Comparison of ENCODE assay signal across 23 cellular contexts in the genomic region with DNA sequence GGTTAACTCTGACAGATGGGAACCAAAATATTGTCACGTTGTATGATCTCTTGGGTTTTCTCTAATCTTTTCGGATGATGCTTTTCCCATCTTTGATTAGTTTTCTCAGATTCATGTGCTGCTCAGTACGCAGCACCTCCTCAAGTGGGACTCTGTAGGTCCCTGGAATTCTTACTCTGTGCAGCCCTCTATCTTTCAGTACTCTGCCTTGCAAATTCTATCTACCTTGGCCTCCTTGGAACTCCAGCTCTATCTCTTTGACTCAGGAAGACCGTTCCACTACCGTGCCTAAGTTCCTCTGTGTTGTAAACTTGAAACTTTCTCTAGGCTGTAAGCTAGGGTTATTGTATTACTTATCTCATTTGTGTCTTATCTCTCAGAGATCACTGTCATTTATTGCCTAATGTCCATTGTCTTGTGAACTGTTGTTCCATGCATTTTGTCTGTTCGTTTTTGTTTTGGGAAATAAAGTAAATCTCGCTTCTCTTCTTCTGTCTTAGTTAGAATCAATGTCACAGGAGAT.
"Had no signal": no experiment of that assay in that cellular context is flagged by ENCODE, and none has a peak within 500 bp of the region (broad histone marks: within the 10 kb centered on the region; RNA-seq: fewer than 3 reads in every experiment).

No MANE protein-coding gene starts in this region.

- DNase-seq: activated CD4-positive, alpha-beta T cell treated with anti-CD3 and anti-CD28 coated beads for 1 hour; activated CD4-positive, alpha-beta T cell treated with anti-CD3 and anti-CD28 coated beads, Interleukin-2, amount 50 U/mL, for 1 hour; activated naive CD4-positive, alpha-beta T cell treated with Interleukin-2 at 50 U/mL for 16 hours; activated naive CD8-positive, alpha-beta T cell treated with anti-CD3 and anti-CD28 coated beads for 36 hours; activated T-cell treated with anti-CD3 and anti-CD28 coated beads, Interleukin-2, amount 50 U/mL, for 1 hour; central memory CD4-positive, alpha-beta T cell; dermis blood vessel endothelial cell; effector CD8-positive, alpha-beta T cell; foreskin melanocyte; hypothalamus; islet precursor cell; left cardiac atrium; naive B cell; retina; stimulated activated CD4-positive, alpha-beta T cell treated with anti-CD3 and anti-CD28 coated beads, Interleukin-2, amount 100 ng/mL, for 48 hours; stimulated activated CD8-positive, alpha-beta memory T cell treated with anti-CD3 and anti-CD28 coated beads, Interleukin-4, amount 100 ng/mL, for 48 hours; stimulated activated naive B cell treated with anti-CD40 and anti-IgM and Interleukin-4, amounts not matched to agents 10 μg/mL and 1 μg/mL and 100 μg/mL, for 72 hours; T-helper 1 cell; trophoblast cell; WERI-Rb-1 had no signal

- H3K27ac ChIP-seq: WERI-Rb-1 had no signal

- H3K9me3 Mint-ChIP-seq: activated naive CD8-positive, alpha-beta T cell treated with anti-CD3 and anti-CD28 coated beads for 36 hours; activated T-helper 2 cell treated with anti-CD3 and anti-CD28 coated beads, Interferon-gamma antibody, Interleukin-2, Interleukin-4, amounts not matched to agents 10 μg/mL and 5 μg/mL and 100 μg/mL, durations not matched to agents 14 hours and 24 hours and 36 hours had no signal

- H3K4me1 Mint-ChIP-seq: activated naive CD8-positive, alpha-beta T cell treated with anti-CD3 and anti-CD28 coated beads for 36 hours; naive B cell; stimulated activated naive B cell treated with anti-CD40 and anti-IgM and Interleukin-4, amounts not matched to agents 10 μg/mL and 1 μg/mL and 100 μg/mL, for 72 hours had no signal

- H3K27me3 Mint-ChIP-seq: progenitor cell of endocrine pancreas had no signal

- ATAC-seq: esophagus mucosa; left cardiac atrium; stimulated activated naive B cell treated with anti-CD40 and anti-IgM and Interleukin-4, amounts not matched to agents 10 μg/mL and 1 μg/mL and 100 μg/mL, for 72 hours had no signal

- H3K4me3 Mint-ChIP-seq: activated naive CD8-positive, alpha-beta T cell treated with anti-CD3 and anti-CD28 coated beads for 36 hours; naive B cell; stimulated activated naive B cell treated with anti-CD40 and anti-IgM and Interleukin-4, amounts not matched to agents 10 μg/mL and 1 μg/mL and 100 μg/mL, for 72 hours had no signal

- H3K36me3 Mint-ChIP-seq: activated naive CD8-positive, alpha-beta T cell treated with anti-CD3 and anti-CD28 coated beads for 36 hours; naive B cell; stimulated activated naive B cell treated with anti-CD40 and anti-IgM and Interleukin-4, amounts not matched to agents 10 μg/mL and 1 μg/mL and 100 μg/mL, for 72 hours had no signal

- H3K36me3 ChIP-seq: WERI-Rb-1 had no signal
